ENCODE assay signal across 24 cellular contexts in the genomic region with DNA sequence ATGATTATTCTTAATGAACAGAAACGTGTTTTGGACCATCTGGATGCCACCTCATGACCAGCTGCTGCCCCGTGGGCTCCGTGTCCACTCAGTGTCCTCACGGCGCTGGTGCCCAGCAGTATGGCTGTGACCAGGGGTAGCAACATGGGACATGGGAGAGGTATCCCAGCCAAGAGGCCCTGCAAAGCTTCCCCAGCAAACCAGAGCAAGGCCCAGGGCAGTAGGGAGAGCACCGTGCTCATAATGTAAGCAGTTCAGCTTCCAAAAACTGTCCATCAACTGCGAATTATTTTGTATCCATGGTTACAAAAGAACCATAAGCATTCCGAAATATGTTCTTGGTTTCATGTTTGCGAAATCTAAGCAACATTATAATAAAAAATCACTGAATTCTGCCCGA.
DNase-seq lines count a peak whose midpoint lies in the region; ATAC-seq and TF ChIP-seq lines count a peak whose summit lies in the region.
"Had no signal": no experiment of that assay in that cellular context is flagged by ENCODE, and none has a peak within 500 bp of the region (broad histone marks: within the 10 kb centered on the region; RNA-seq: fewer than 3 reads in every experiment).

No MANE protein-coding gene starts in this region.

- intact Hi-C loops in IMR-90 (cut with micrococcal nuclease) (no loop called here), esophagus muscularis mucosa (cut with DNase I) (no loop called here)

- no peak overlapping the region for H3K4me3 ChIP-seq in IMR-90 (ENCODE audit: insufficient read depth, low read depth, low read length)
- peak overlapping the region in 2 of 4 donors; percentile 32 to 39 for H3K4me3 ChIP-seq in esophagus muscularis mucosa
- H3K4me3 ChIP-seq: hepatocyte, mucosa of descending colon, smooth muscle cell, testis had no signal

- H3K79me1 ChIP-seq in IMR-90 (ENCODE audit: low read depth in 1 of 2, low read length in 2 of 2): peaks cover 50 to 94% of the 10 kb centered on the region in 2 experiments

- no peaks in the 10 kb centered on the region for H3K36me3 ChIP-seq in IMR-90 (ENCODE audit: control insufficient read depth, insufficient read depth, low read length)
- H3K36me3 ChIP-seq in esophagus muscularis mucosa: no peaks in the 10 kb centered on the region

- no peak overlapping the region for H3K4ac ChIP-seq in IMR-90 (ENCODE audit: low read depth, low read length)

- H4K5ac ChIP-seq in IMR-90 (ENCODE audit: low read depth, low read length): no peak overlapping the region

- peaks cover 9% of the 10 kb centered on the region for H3K4me1 ChIP-seq in IMR-90 (ENCODE audit: control insufficient read depth, insufficient read depth, low read length)
- peaks cover 30 to 77% (median 64%) of the 10 kb centered on the region in 4 donors for H3K4me1 ChIP-seq in esophagus muscularis mucosa

- DNase-seq in IMR-90 (peak; percentile 45), esophagus muscularis mucosa (ENCODE audit: extremely low spot score) (no peak), mesothelial cell of epicardium (ENCODE audit: low spot score in 2 of 2, unreplicated experiment in 2 of 2) (no peak), type B pancreatic cell (ENCODE audit: extremely low spot score, unreplicated experiment) (no peak), NCI-H526 treated with DMSO at 0.1 percent for 48 hours (lab: John Stamatoyannopoulos, UW) (no peak), pons (ENCODE audit: low spot score) (no peak), HK-2 (ENCODE audit: unreplicated experiment) (no peak)
- DNase-seq: activated CD4-positive, alpha-beta T cell treated with anti-CD3 and anti-CD28 coated beads, Interleukin-2, amount 10 ng/mL, durations not matched to agents 24 days and 14 days; COR-L47; DMS79 treated with DMSO at 0.1 percent for 48 hours; endodermal cell; MM.1S; mucosa of descending colon; NCI-H146; NCI-H2171; NCI-H524 treated with DMSO at 0.1 percent for 48 hours; testis had no signal

- dilution Hi-C loops in IMR-90 (cut with HindIII; ENCODE audit: low sequenced_read_pairs, unreplicated experiment): no loop called here

- H3K9me3 ChIP-seq in IMR-90 (ENCODE audit: control insufficient read depth, insufficient read depth, low read length): peaks cover 5% of the 10 kb centered on the region
- peaks cover 0 to 7% (median 3%) of the 10 kb centered on the region in 4 donors for H3K9me3 ChIP-seq in esophagus muscularis mucosa
- H3K9me3 ChIP-seq: mucosa of descending colon, SK-N-SH, testis had no signal

- H3K4me3 Mint-ChIP-seq in mesothelial cell of epicardium (no peak overlapping the region), type B pancreatic cell (peak overlapping the region; percentile 15)
- H3K4me3 Mint-ChIP-seq: activated CD4-positive, alpha-beta T cell treated with anti-CD3 and anti-CD28 coated beads, Interleukin-2, amount 10 ng/mL, durations not matched to agents 24 days and 14 days; activated T-helper 1 cell treated with anti-CD3 and anti-CD28 coated beads, Interleukin-12 subunit alpha, Interleukin-12 subunit beta, Interleukin-2, Interleukin-4 antibody, amounts not matched to agents 30 ng/mL and 10 ng/mL and 1 ng/mL, durations not matched to agents 14 hours and 24 hours and 36 hours; B cell; endodermal cell; stimulated activated memory B cell treated with anti-CD40 and anti-IgM and Interleukin-4, amounts not matched to agents 10 μg/mL and 1 μg/mL and 100 μg/mL, for 72 hours had no signal

- H3K27ac Mint-ChIP-seq in mesothelial cell of epicardium (peak overlapping the region; percentile 14), type B pancreatic cell (peak overlapping the region; percentile 70)
- H3K27ac Mint-ChIP-seq: activated CD4-positive, alpha-beta T cell treated with anti-CD3 and anti-CD28 coated beads, Interleukin-2, amount 10 ng/mL, durations not matched to agents 24 days and 14 days; activated naive CD4-positive, alpha-beta T cell treated with anti-CD3 and anti-CD28 coated beads, Interleukin-2, amount 50 U/mL, for 72 hours; activated T-helper 1 cell treated with anti-CD3 and anti-CD28 coated beads, Interleukin-12 subunit alpha, Interleukin-12 subunit beta, Interleukin-2, Interleukin-4 antibody, amounts not matched to agents 30 ng/mL and 10 ng/mL and 1 ng/mL, durations not matched to agents 14 hours and 24 hours and 36 hours; B cell; endodermal cell; stimulated activated memory B cell treated with anti-CD40 and anti-IgM and Interleukin-4, amounts not matched to agents 10 μg/mL and 1 μg/mL and 100 μg/mL, for 72 hours had no signal

- H3K36me3 Mint-ChIP-seq in mesothelial cell of epicardium (peaks cover 6% of the 10 kb centered on the region), type B pancreatic cell (peaks cover 5% of the 10 kb centered on the region)
- H3K36me3 Mint-ChIP-seq: stimulated activated memory B cell treated with anti-CD40 and anti-IgM and Interleukin-4, amounts not matched to agents 10 μg/mL and 1 μg/mL and 100 μg/mL, for 72 hours had no signal

- CTCF ChIA-PET in IMR-90 (lab: Yijun Ruan, JAX): interaction anchor here (1.0 kb wide), 1 partner anchor 9 kb away, joined by 3 read pairs; no protein-coding TSS in a partner anchor

- H3K14ac ChIP-seq in IMR-90 (replicated peaks; ENCODE audit: low read depth, low read length): no peak overlapping the region

- H2AK5ac ChIP-seq in IMR-90 (ENCODE audit: low read depth, low read length): no peak overlapping the region

- H2AK9ac ChIP-seq in IMR-90 (replicated peaks; ENCODE audit: low read depth, low read length, poor library complexity): no peak overlapping the region

- no peak for TF ChIP-seq POLR2A in IMR-90 (IDR thresholded peaks at IDR 0.05; ENCODE audit: low read depth, low read length)
- TF ChIP-seq POLR2A in esophagus muscularis mucosa (IDR thresholded peaks at IDR 0.05; ENCODE audit: low read depth): no peak

- 62% methylated on average over 2 of the region's 10 CpGs; no CpG with 5 or more reads in 1 of the 2 experiments for WGBS in IMR-90 (ENCODE audit: extremely low coverage in 2 of 2, insufficient read length in 1 of 2), 2 experiments
- WGBS in esophagus muscularis mucosa: 38% methylated on average over 10 of the region's 10 CpGs

- no TSS peak for BruUV-seq in IMR-90 (replicated peaks; lab: Mats Ljungman, UMichigan)

- peak; percentile 34; the same call in 1 of the 2 replicates for ATAC-seq in IMR-90 (ENCODE audit: low read depth)
- ATAC-seq: activated naive CD4-positive, alpha-beta T cell treated with anti-CD3 and anti-CD28 coated beads, Interleukin-2, amount 50 U/mL, for 72 hours; mucosa of descending colon; stimulated activated memory B cell treated with anti-CD40 and anti-IgM and Interleukin-4, amounts not matched to agents 10 μg/mL and 1 μg/mL and 100 μg/mL, for 72 hours had no signal

- no peak overlapping the region for H3K9ac ChIP-seq in IMR-90 (ENCODE audit: low read depth, low read length)
- H3K9ac ChIP-seq: SK-N-SH had no signal

- no peak overlapping the region for H2BK120ac ChIP-seq in IMR-90 (ENCODE audit: low read depth, low read length)

- peaks cover 88% of the 10 kb centered on the region for H4K20me1 ChIP-seq in IMR-90 (ENCODE audit: insufficient read depth, low read length)

- no peak overlapping the region for H3K18ac ChIP-seq in IMR-90 (ENCODE audit: low read depth, low read length)

- H3K9me1 ChIP-seq in IMR-90 (ENCODE audit: insufficient read depth, low read length): peaks cover 33% of the 10 kb centered on the region

- H3K4me2 ChIP-seq in IMR-90 (ENCODE audit: low read depth, low read length): no peak overlapping the region; the same call in 1 of the 2 replicates
- H3K4me2 ChIP-seq: hepatocyte, SK-N-SH, smooth muscle cell had no signal

- no peak for TF ChIP-seq RAD21 in IMR-90 (IDR thresholded peaks at IDR 0.05; ENCODE audit: low read length)

- H2BK5ac ChIP-seq in IMR-90 (ENCODE audit: low read depth, low read length, poor library complexity, severe bottlenecking): no peak overlapping the region

- TF ChIP-seq CTCF in IMR-90 (conservative IDR thresholded peaks at IDR 0.05; ENCODE audit: low read depth, low read length) (no peak), esophagus muscularis mucosa (IDR thresholded peaks at IDR 0.05) (no peak), mesothelial cell of epicardium (IDR thresholded peaks at IDR 0.05; ENCODE audit: unreplicated experiment) (no peak), type B pancreatic cell (conservative IDR thresholded peaks at IDR 0.05) (no peak)

- H2AFZ ChIP-seq in IMR-90 (replicated peaks; ENCODE audit: low read length, poor library complexity): no peak overlapping the region
- H2AFZ ChIP-seq: hepatocyte had no signal

- in situ Hi-C loops in IMR-90 (cut with MboI; ENCODE audit: low sequenced_read_pairs): no loop called here

- POLR2A ChIA-PET in IMR-90 (lab: Charles Lee; ENCODE audit: unreplicated experiment): no interaction called here

- H3K9me3 Mint-ChIP-seq in mesothelial cell of epicardium: peaks cover 4% of the 10 kb centered on the region
- H3K9me3 Mint-ChIP-seq in type B pancreatic cell: peaks cover 5% of the 10 kb centered on the region
- H3K9me3 Mint-ChIP-seq: activated CD4-positive, alpha-beta T cell treated with anti-CD3 and anti-CD28 coated beads, Interleukin-2, amount 10 ng/mL, durations not matched to agents 24 days and 14 days; activated T-helper 1 cell treated with anti-CD3 and anti-CD28 coated beads, Interleukin-12 subunit alpha, Interleukin-12 subunit beta, Interleukin-2, Interleukin-4 antibody, amounts not matched to agents 30 ng/mL and 10 ng/mL and 1 ng/mL, durations not matched to agents 14 hours and 24 hours and 36 hours had no signal

- H3K27ac ChIP-seq in IMR-90 (ENCODE audit: insufficient read depth, low read length): no peak overlapping the region
- H3K27ac ChIP-seq in esophagus muscularis mucosa (replicated peaks in 1 of 4): peak overlapping the region; percentile 70 to 81 (median 74)
- H3K27ac ChIP-seq: hepatocyte, testis had no signal

- H3K4me1 Mint-ChIP-seq in mesothelial cell of epicardium (peaks cover 39% of the 10 kb centered on the region), type B pancreatic cell (ENCODE audit: unreplicated experiment) (peaks cover 56% of the 10 kb centered on the region)
- H3K4me1 Mint-ChIP-seq: activated CD4-positive, alpha-beta T cell treated with anti-CD3 and anti-CD28 coated beads, Interleukin-2, amount 10 ng/mL, durations not matched to agents 24 days and 14 days; B cell; stimulated activated memory B cell treated with anti-CD40 and anti-IgM and Interleukin-4, amounts not matched to agents 10 μg/mL and 1 μg/mL and 100 μg/mL, for 72 hours had no signal

- no peak overlapping the region for H3K23ac ChIP-seq in IMR-90 (ENCODE audit: low read depth, low read length)

- H4K91ac ChIP-seq in IMR-90 (ENCODE audit: insufficient read depth, low read depth, low read length): no peak overlapping the region

- H3K27me3 ChIP-seq in IMR-90 (ENCODE audit: control insufficient read depth, insufficient read depth, low read length) (no peaks in the 10 kb centered on the region), esophagus muscularis mucosa (no peaks in the 10 kb centered on the region)
- H3K27me3 ChIP-seq: hepatocyte, testis had no signal

- no peak overlapping the region for H2BK20ac ChIP-seq in IMR-90 (ENCODE audit: low read depth, low read length)

- H3K56ac ChIP-seq in IMR-90 (ENCODE audit: extremely low read depth, insufficient read depth, low read length): no peak overlapping the region

- TF ChIP-seq EP300 in esophagus muscularis mucosa (IDR thresholded peaks at IDR 0.05): no peak

- H4K8ac ChIP-seq in IMR-90 (ENCODE audit: low read depth in 2 of 2, low read length in 2 of 2): no peak overlapping the region

- no peak overlapping the region for H2BK15ac ChIP-seq in IMR-90 (ENCODE audit: low read depth, low read length)

- no peaks in the 10 kb centered on the region for H3K27me3 Mint-ChIP-seq in mesothelial cell of epicardium (ENCODE audit: low read depth)
- H3K27me3 Mint-ChIP-seq in type B pancreatic cell: no peaks in the 10 kb centered on the region
